Comparison of ENCODE assay signal across 21 cellular contexts in genomic region chr20:63350196-63350595, GRCh38. TPM values are rescaled to one million over a fixed set of nuclear protein-coding genes. Genes with fewer than 3 reads are reported as not detected.
"Had no signal": no experiment of that assay in that cellular context is flagged by ENCODE, and none has a peak within 500 bp of the region (broad histone marks: within the 10 kb centered on the region; RNA-seq: fewer than 3 reads in every experiment).

No MANE protein-coding gene starts in this region.

- FAIRE-seq: small intestine had no signal

- H3K4me3 ChIP-seq: esophagus squamous epithelium, gastroesophageal sphincter, hepatocyte, tibial artery, upper lobe of right lung had no signal

- H3K4me2 ChIP-seq: hepatocyte had no signal

- DNase-seq: effector memory CD8-positive, alpha-beta T cell; esophagus squamous epithelium; foreskin fibroblast; head of caudate nucleus; mammary epithelial cell; naive thymus-derived CD4-positive, alpha-beta T cell; nephron progenitor cell; small intestine; stimulated activated CD4-positive, alpha-beta T cell treated with anti-CD3 and anti-CD28 coated beads, Interleukin-12 subunit alpha, Interleukin-12 subunit beta, amount 100 ng/mL, for 4 hours; stimulated activated naive CD4-positive, alpha-beta T cell treated with Interleukin-2 at 50 U/mL for 16 hours; tibial artery; upper lobe of right lung had no signal

- H3K9me3 ChIP-seq: esophagus squamous epithelium, gastroesophageal sphincter, tibial artery, upper lobe of right lung had no signal

- H3K4me1 ChIP-seq: upper lobe of right lung had no signal

- ATAC-seq: effector memory CD8-positive, alpha-beta T cell; gastroesophageal sphincter; naive thymus-derived CD4-positive, alpha-beta T cell; upper lobe of right lung had no signal

- H3K27ac ChIP-seq: esophagus squamous epithelium, gastroesophageal sphincter, hepatocyte, tibial artery, upper lobe of right lung had no signal

- H3K27me3 ChIP-seq: hepatocyte had no signal

- H2AFZ ChIP-seq: hepatocyte had no signal

- H3K36me3 ChIP-seq: esophagus squamous epithelium, gastroesophageal sphincter, tibial artery, upper lobe of right lung had no signal

RNA-seq across cellular contexts. Expression of gene CHRNA4, which starts 11.0 kb away (rescaled TPM):
- total RNA-seq: epithelial cell of proximal tubule; esophagus squamous epithelium; gastroesophageal sphincter; hepatocyte; kidney epithelial cell; mammary epithelial cell; mesenteric fat pad; mononuclear cell; naive thymus-derived CD4-positive, alpha-beta T cell; osteocyte; pulmonary artery endothelial cell had no signal
- polyA plus RNA-seq: mammary epithelial cell; naive thymus-derived CD4-positive, alpha-beta T cell had no signal

RNA-seq across cellular contexts. Expression of gene COL20A1, which starts 57.2 kb away (rescaled TPM):
- total RNA-seq: epithelial cell of proximal tubule, esophagus squamous epithelium, gastroesophageal sphincter, hepatocyte, kidney epithelial cell, lower leg skin, mammary epithelial cell, mesenteric fat pad, mononuclear cell, osteocyte, pulmonary artery endothelial cell, upper lobe of right lung had no signal
- polyA plus RNA-seq: hepatocyte; mammary epithelial cell; naive thymus-derived CD4-positive, alpha-beta T cell had no signal
